Comparison of ENCODE assay signal across 1 cellular context in genomic region chr2:240575101-240575965, GRCh38.
TF ChIP-seq lines count a peak whose summit lies in the region.

No MANE protein-coding gene starts in this region.

TF ChIP-seq in HepG2, 621 proteins besides CTCF, POLR2A, EP300 and RAD21 (continued from another document):
- TF ChIP-seq SRY (CRISPR knock-in tag; IDR thresholded peaks at IDR 0.05) (no peak), ZBTB33 (CRISPR knock-in tag; IDR thresholded peaks at IDR 0.05) (no peak), NPAS2 (CRISPR knock-in tag; IDR thresholded peaks at IDR 0.05; ENCODE audit: borderline replicate concordance) (no peak), FOSL2 (CRISPR knock-in tag; IDR thresholded peaks at IDR 0.05) (no peak), HNF4G (IDR thresholded peaks at IDR 0.05; ENCODE audit: borderline replicate concordance, low read depth, low read length) (no peak), HNF4G (CRISPR knock-in tag; IDR thresholded peaks at IDR 0.05; ENCODE audit: borderline replicate concordance, low read depth) (no peak), CREM (IDR thresholded peaks at IDR 0.05) (no peak), CREM (CRISPR knock-in tag; IDR thresholded peaks at IDR 0.05) (no peak), ZBTB34 (CRISPR knock-in tag; IDR thresholded peaks at IDR 0.05) (no peak), ZSCAN30 (CRISPR knock-in tag; IDR thresholded peaks at IDR 0.05) (no peak), ZBTB14 (CRISPR knock-in tag; IDR thresholded peaks at IDR 0.05) (no peak), ZNF337 (CRISPR knock-in tag; IDR thresholded peaks at IDR 0.05; ENCODE audit: borderline replicate concordance, low read depth) (no peak), ZNF776 (CRISPR knock-in tag; IDR thresholded peaks at IDR 0.05) (0 out of 2 replicates have a peak, but pooled peaks have one; percentile 43), CHD4 (IDR thresholded peaks at IDR 0.05; ENCODE audit: borderline replicate concordance, low read length) (no peak), MAX (IDR thresholded peaks at IDR 0.05) (no peak), SMAD3 (CRISPR knock-in tag; IDR thresholded peaks at IDR 0.05) (no peak), PAF1 (CRISPR knock-in tag; IDR thresholded peaks at IDR 0.05) (0 out of 2 replicates have a peak, but pooled peaks have one; percentile 49), MIER3 (CRISPR knock-in tag; IDR thresholded peaks at IDR 0.05; ENCODE audit: borderline replicate concordance) (no peak), GMEB1 (CRISPR knock-in tag; IDR thresholded peaks at IDR 0.05; ENCODE audit: borderline replicate concordance) (no peak), ZNF775 (CRISPR knock-in tag; IDR thresholded peaks at IDR 0.05; ENCODE audit: borderline replicate concordance) (no peak), ZNF646 (CRISPR knock-in tag; IDR thresholded peaks at IDR 0.05) (no peak), ZNF746 (CRISPR knock-in tag; IDR thresholded peaks at IDR 0.05) (no peak), ZNF891 (CRISPR knock-in tag; IDR thresholded peaks at IDR 0.05) (0 out of 2 replicates have a peak, but pooled peaks have one; percentile 23), KLF15 (CRISPR knock-in tag; IDR thresholded peaks at IDR 0.05; ENCODE audit: borderline replicate concordance) (no peak), ZNF326 (CRISPR knock-in tag; IDR thresholded peaks at IDR 0.05; ENCODE audit: borderline replicate concordance) (no peak), ZNF138 (CRISPR knock-in tag; IDR thresholded peaks at IDR 0.05; ENCODE audit: low read depth) (no peak), ZNF605 (CRISPR knock-in tag; IDR thresholded peaks at IDR 0.05) (no peak), MIXL1 (CRISPR knock-in tag; IDR thresholded peaks at IDR 0.05) (no peak), HCFC1 (IDR thresholded peaks at IDR 0.05; ENCODE audit: low read depth, low read length) (no peak), ZNF687 (CRISPR knock-in tag; IDR thresholded peaks at IDR 0.05) (no peak), ARID4A (CRISPR knock-in tag; IDR thresholded peaks at IDR 0.05; ENCODE audit: borderline replicate concordance) (no peak)
